Comparison of ENCODE assay signal across 12 cellular contexts in genomic region chr3:30473374-30474051, GRCh38.
DNase-seq lines count a peak whose midpoint lies in the region; ATAC-seq and TF ChIP-seq lines count a peak whose summit lies in the region.
"Had no signal": no experiment of that assay in that cellular context is flagged by ENCODE, and none has a peak within 500 bp of the region (broad histone marks: within the 10 kb centered on the region; RNA-seq: fewer than 3 reads in every experiment).

No MANE protein-coding gene starts in this region.

- H3K27ac ChIP-seq in heart left ventricle (peak overlapping the region; percentile 6 to 86 (median 28)), gastrocnemius medialis (peak overlapping the region; percentile 42 to 69 (median 66))
- H3K27ac ChIP-seq: prostate gland had no signal

- H3K36me3 ChIP-seq in heart left ventricle = no peaks in the 10 kb centered on the region
- H3K36me3 ChIP-seq in gastrocnemius medialis = no peaks in the 10 kb centered on the region
- H3K36me3 ChIP-seq: prostate gland had no signal

- no peak for TF ChIP-seq POLR2A in heart left ventricle (IDR thresholded peaks at IDR 0.05)
- no peak for TF ChIP-seq POLR2A in gastrocnemius medialis (IDR thresholded peaks at IDR 0.05)

- peak; percentile 39 for ATAC-seq in activated T-helper 17 cell treated with anti-CD3 and anti-CD28 coated beads, Interleukin-2, amount 50 U/mL, for 72 hours (replicated peaks)
- ATAC-seq in heart left ventricle (peak; percentile 66 to 92 (median 79)), gastrocnemius medialis (peak; percentile 89 to 93)
- ATAC-seq: GM12878 had no signal

- H3K9me3 ChIP-seq in heart left ventricle (no peaks in the 10 kb centered on the region), gastrocnemius medialis (no peaks in the 10 kb centered on the region)
- H3K9me3 ChIP-seq: prostate gland had no signal

- H3K4me1 ChIP-seq in heart left ventricle (peaks cover 0 to 75% (median 21%) of the 10 kb centered on the region in 12 donors), gastrocnemius medialis (peaks cover 0 to 8% of the 10 kb centered on the region in 2 donors)
- H3K4me1 ChIP-seq: prostate gland had no signal

- H3K4me3 ChIP-seq in heart left ventricle (no peak overlapping the region), gastrocnemius medialis (no peak overlapping the region)
- H3K4me3 ChIP-seq: GM12878, prostate gland had no signal

- H3K27me3 Mint-ChIP-seq in activated T-helper 17 cell treated with anti-CD3 and anti-CD28 coated beads, Interleukin-2, amount 50 U/mL, for 72 hours = peaks cover 4% of the 10 kb centered on the region
- H3K27me3 Mint-ChIP-seq: CD8-positive, alpha-beta memory T cell had no signal

- WGBS in heart left ventricle, 4 donors = 68 to 92% (median 82%) methylated on average over 3 of the region's 3 CpGs

- no peak overlapping the region for H3K27ac Mint-ChIP-seq in activated T-helper 17 cell treated with anti-CD3 and anti-CD28 coated beads, Interleukin-2, amount 50 U/mL, for 72 hours

- H3K27me3 ChIP-seq in heart left ventricle = no peaks in the 10 kb centered on the region
- H3K27me3 ChIP-seq in gastrocnemius medialis = no peaks in the 10 kb centered on the region

- no peaks in the 10 kb centered on the region for H3K9me3 Mint-ChIP-seq in activated T-helper 17 cell treated with anti-CD3 and anti-CD28 coated beads, Interleukin-2, amount 50 U/mL, for 72 hours
- H3K9me3 Mint-ChIP-seq: CD8-positive, alpha-beta memory T cell had no signal

- no peaks in the 10 kb centered on the region for H3K36me3 Mint-ChIP-seq in activated T-helper 17 cell treated with anti-CD3 and anti-CD28 coated beads, Interleukin-2, amount 50 U/mL, for 72 hours (ENCODE audit: low read depth)

- TF ChIP-seq CTCF in heart left ventricle (IDR thresholded peaks at IDR 0.05) (no peak), gastrocnemius medialis (IDR thresholded peaks at IDR 0.05 in 4 of 5, conservative IDR thresholded peaks at IDR 0.05 in 1 of 5) (no peak), GM13976 (IDR thresholded peaks at IDR 0.05; ENCODE audit: borderline replicate concordance, control extremely low read depth, extremely low read depth, insufficient read depth, missing control alignments) (no peak)

- no peak overlapping the region for H3K4me3 Mint-ChIP-seq in activated T-helper 17 cell treated with anti-CD3 and anti-CD28 coated beads, Interleukin-2, amount 50 U/mL, for 72 hours
- H3K4me3 Mint-ChIP-seq: CD8-positive, alpha-beta memory T cell had no signal

- intact Hi-C loops in heart left ventricle (cut with DNase I) = no loop called here
- intact Hi-C loops in gastrocnemius medialis (cut with DNase I; ENCODE audit: low total_unique reads) = loop anchor here (2.0 to 10.0 kb wide), 2 partner anchors 43 to 169 kb away; no protein-coding TSS in a partner anchor

- in situ Hi-C loops in gastrocnemius medialis (cut with MboI; ENCODE audit: low sequenced_read_pairs in 4 of 4) = no loop called here
- in situ Hi-C loops in GM13976 (cut with MboI; ENCODE audit: low sequenced_read_pairs, unreplicated experiment) = no loop called here

- H3K4me1 Mint-ChIP-seq in activated T-helper 17 cell treated with anti-CD3 and anti-CD28 coated beads, Interleukin-2, amount 50 U/mL, for 72 hours = peaks cover 11% of the 10 kb centered on the region

- peak; percentile 46 for DNase-seq in GM04504 (ENCODE audit: low read depth)
- peak in 2 of 5 donors; percentile 44 to 52 for DNase-seq in heart left ventricle
- peak; percentile 61 to 72 for DNase-seq in gastrocnemius medialis
- no peak for DNase-seq in dermis blood vessel endothelial cell
- no peak for DNase-seq in NCI-H146 treated with DMSO at 0.1 percent for 48 hours (lab: John Stamatoyannopoulos, UW; ENCODE audit: unreplicated experiment)
- no peak for DNase-seq in GM13976 (ENCODE audit: low spot score)
- no peak for DNase-seq in activated CD8-positive, alpha-beta memory T cell treated with anti-CD3 and anti-CD28 coated beads, Interleukin-2, amount 50 U/mL, for 4 hours
- DNase-seq: CD8-positive, alpha-beta memory T cell; RPMI8226 had no signal

Comparison
In these comparisons a context has a peak if more than half of its experiments do, and no peak if none do; other contexts are left out.
1. DNase-seq: peak in GM04504 (single experiment) and gastrocnemius medialis (2 of 2); none in dermis blood vessel endothelial cell (single experiment), NCI-H146 treated with DMSO at 0.1 percent for 48 hours (single experiment), GM13976 (single experiment) and activated CD8-positive, alpha-beta memory T cell treated with anti-CD3 and anti-CD28 coated beads, Interleukin-2, amount 50 U/mL, for 4 hours (single experiment).
2. ATAC-seq: peak in every context shown above with its lines; median percentile 91 in gastrocnemius medialis; 79 in heart left ventricle; 39 in activated T-helper 17 cell treated with anti-CD3 and anti-CD28 coated beads, Interleukin-2, amount 50 U/mL, for 72 hours.